8 cellular contexts compared by ENCODE assay signal in genomic region chr4:8917868-8918783, GRCh38. TPM values are rescaled to one million over a fixed set of nuclear protein-coding genes. Genes with fewer than 3 reads are reported as not detected.
DNase-seq lines count a peak whose midpoint lies in the region; ATAC-seq, FAIRE-seq and TF ChIP-seq lines count a peak whose summit lies in the region.

No MANE protein-coding gene starts in this region.

- H3K27ac ChIP-seq in neuronal stem cell (replicated peaks; ENCODE audit: low read length) (no peak overlapping the region), thoracic aorta (no peak overlapping the region)

- no peaks in the 10 kb centered on the region for H3K79me1 ChIP-seq in neuronal stem cell (ENCODE audit: low read depth, low read length)

- DNase-seq in ACHN, result peak; percentile 43
- peak; percentile 79 for DNase-seq in GM12891 (ENCODE audit: insufficient read length, low spot score)
- peak; percentile 4 for DNase-seq in NCI-H774 (lab: John Stamatoyannopoulos, UW)
- peak; percentile 69 for DNase-seq in activated T-cell treated with anti-CD3 and anti-CD28 coated beads for 48 hours (ENCODE audit: low read depth)
- DNase-seq in fibroblast of pulmonary artery (ENCODE audit: low read depth), result peak; percentile 45
- DNase-seq in neuronal stem cell (ENCODE audit: low spot score), result peak; percentile 65
- no peak for DNase-seq in thoracic aorta (ENCODE audit: low spot score)

- no peak overlapping the region for H4K8ac ChIP-seq in neuronal stem cell (ENCODE audit: low read depth, low read length)

- H2AK5ac ChIP-seq in neuronal stem cell (ENCODE audit: low read depth, low read length), result no peak overlapping the region

- no peak overlapping the region for H2BK5ac ChIP-seq in neuronal stem cell (ENCODE audit: low read length)

- no peaks in the 10 kb centered on the region for H3K36me3 ChIP-seq in neuronal stem cell (replicated peaks in 1 of 2; ENCODE audit: control insufficient read depth in 2 of 2, insufficient read depth in 2 of 2, low read length in 2 of 2)
- no peaks in the 10 kb centered on the region for H3K36me3 ChIP-seq in thoracic aorta

- no peak overlapping the region for H3K23ac ChIP-seq in neuronal stem cell (ENCODE audit: low read depth, low read length, poor library complexity)

- H3K4me1 ChIP-seq in neuronal stem cell (ENCODE audit: control insufficient read depth in 2 of 2, insufficient read depth in 1 of 2, low read depth in 1 of 2, low read length in 2 of 2) (no peaks in the 10 kb centered on the region), thoracic aorta (ENCODE audit: control insufficient read depth in 1 of 2, low read depth in 2 of 2) (no peaks in the 10 kb centered on the region)

- H3K27me3 ChIP-seq in neuronal stem cell (ENCODE audit: control insufficient read depth in 3 of 3, insufficient read depth in 3 of 3, low read depth in 1 of 3, low read length in 3 of 3), result peaks cover 0 to 7% (median 6%) of the 10 kb centered on the region in 3 experiments
- H3K27me3 ChIP-seq in thoracic aorta (replicated peaks; ENCODE audit: insufficient read depth), result no peaks in the 10 kb centered on the region

- H2BK12ac ChIP-seq in neuronal stem cell (ENCODE audit: low read length), result no peak overlapping the region

- H3K18ac ChIP-seq in neuronal stem cell (ENCODE audit: low read length), result no peak overlapping the region

- H4K91ac ChIP-seq in neuronal stem cell (ENCODE audit: low read depth, low read length, poor library complexity), result no peak overlapping the region

- no peak overlapping the region for H3K4me3 ChIP-seq in fibroblast of pulmonary artery (replicated peaks; ENCODE audit: low read depth, low read length)
- H3K4me3 ChIP-seq in neuronal stem cell (ENCODE audit: low read length in 2 of 2), result no peak overlapping the region
- no peak overlapping the region for H3K4me3 ChIP-seq in thoracic aorta

- no peak overlapping the region for H2BK15ac ChIP-seq in neuronal stem cell (ENCODE audit: low read length)

- TF ChIP-seq CTCF in fibroblast of pulmonary artery (IDR thresholded peaks at IDR 0.05; ENCODE audit: low read length, missing control alignments) (peak; percentile 85), thoracic aorta (IDR thresholded peaks at IDR 0.05) (peak; percentile 60)

- H3K4me2 ChIP-seq in neuronal stem cell (ENCODE audit: insufficient read depth, low read length, poor library complexity, severe bottlenecking), result no peak overlapping the region

- no CpG with 5 or more reads among the region's 20 CpGs for WGBS in neuronal stem cell (ENCODE audit: extremely low coverage in 2 of 2, insufficient read length in 2 of 2, insufficient replicate concordance in 1 of 2), 2 donors

- ATAC-seq in HG02981 (IDR thresholded peaks at IDR 0.05; ENCODE audit: unreplicated experiment) (peak; percentile 74), thoracic aorta (ENCODE audit: insufficient number of reproducible peaks, low FRiP score, low read depth) (no peak)

- H3K9me3 ChIP-seq in neuronal stem cell (replicated peaks in 1 of 2; ENCODE audit: control insufficient read depth in 2 of 2, insufficient read depth in 1 of 2, low read depth in 1 of 2, low read length in 2 of 2), result peaks cover 0 to 5% of the 10 kb centered on the region in 2 donors
- peaks cover 4% of the 10 kb centered on the region for H3K9me3 ChIP-seq in thoracic aorta

- no peak for TF ChIP-seq POLR2A in GM12891 (IDR thresholded peaks at IDR 0.05; ENCODE audit: low read depth, low read length)

- peak overlapping the region; percentile 79 for H3K9ac ChIP-seq in neuronal stem cell (ENCODE audit: low read depth, low read length, poor library complexity)

- H2BK120ac ChIP-seq in neuronal stem cell (ENCODE audit: low read depth, low read length), result no peak overlapping the region

- H2AFZ ChIP-seq in neuronal stem cell (ENCODE audit: low read length), result no peak overlapping the region

- no peak overlapping the region for H3K14ac ChIP-seq in neuronal stem cell (ENCODE audit: low read length)

- H3K4ac ChIP-seq in neuronal stem cell (ENCODE audit: low read length), result no peak overlapping the region

- peak; percentile 84 for FAIRE-seq in GM12891 (lab: Jason Lieb, UNC)

- in situ Hi-C loops in ACHN (cut with HindIII; ENCODE audit: low pct_ligation_motif_present, low pct_unique_long_range_greater_than_20kb, low sequenced_read_pairs), result no loop called here

TF ChIP-seq in GM12891, 5 proteins besides CTCF, POLR2A, EP300 and RAD21:
- TF ChIP-seq SPI1 (IDR thresholded peaks at IDR 0.05; ENCODE audit: low read depth, low read length), result no peak
- no peak for TF ChIP-seq POU2F2 (IDR thresholded peaks at IDR 0.05; ENCODE audit: low read depth, low read length)
- TF ChIP-seq TAF1 (IDR thresholded peaks at IDR 0.05; ENCODE audit: low read depth, low read length), result no peak
- TF ChIP-seq PAX5 (IDR thresholded peaks at IDR 0.05; ENCODE audit: insufficient read depth, low read length, severe bottlenecking), result no peak
TF ChIP-seq in GM12891: peak in this region for 0.

RNA-seq across cellular contexts. Expression of gene HMX1, which starts 46.5 kb away (rescaled TPM):
- not detected for polyA plus RNA-seq in GM12891 (2012; ENCODE audit: low read depth, missing spikeins)
- 0.04 TPM for polyA plus RNA-seq in neuronal stem cell (2013, experiment 1 of 2)
- polyA plus RNA-seq in neuronal stem cell (2013, experiment 2 of 2), result 0.07 TPM
- total RNA-seq in thoracic aorta, result under 1 TPM in 1 of 2 donors, not detected in 1; 0.28 TPM
